Comparison of ENCODE assay signal across 28 cellular contexts in the genomic region with DNA sequence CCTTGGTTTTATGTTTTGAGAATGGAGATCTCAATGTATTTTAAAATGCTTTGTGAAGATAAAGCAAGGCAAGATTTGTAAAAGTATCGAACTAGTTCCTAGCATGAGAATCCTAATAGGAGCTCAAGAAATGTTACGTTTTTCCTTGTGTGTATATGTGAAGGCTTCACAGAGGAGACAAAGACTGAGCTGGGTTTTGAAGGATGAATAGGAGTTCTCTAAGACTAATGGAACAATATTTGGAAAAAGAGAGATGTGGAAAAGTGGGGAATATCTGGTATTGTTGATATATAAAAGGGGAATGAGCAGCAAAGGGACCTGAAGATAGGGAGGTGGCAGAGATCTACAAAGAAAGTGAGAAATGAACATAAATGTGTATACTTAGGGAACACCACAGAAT.
"Had no signal": no experiment of that assay in that cellular context is flagged by ENCODE, and none has a peak within 500 bp of the region (broad histone marks: within the 10 kb centered on the region; RNA-seq: fewer than 3 reads in every experiment).

No MANE protein-coding gene starts in this region.

- ATAC-seq: stimulated activated effector memory CD8-positive, alpha-beta T cell treated with anti-CD3 and anti-CD28 coated beads, Interleukin-12 subunit alpha, Interleukin-12 subunit beta, amount 100 ng/mL, for 72 hours; stimulated activated memory B cell treated with anti-CD40 and anti-IgM and Interleukin-4, amounts not matched to agents 10 μg/mL and 1 μg/mL and 100 μg/mL, for 72 hours; stimulated activated naive B cell treated with anti-CD40 and anti-IgM and Interleukin-4, amounts not matched to agents 10 μg/mL and 1 μg/mL and 100 μg/mL, for 72 hours; stimulated activated naive CD8-positive, alpha-beta T cell treated with anti-CD3 and anti-CD28 coated beads, Interleukin-15, amount 100 ng/mL, for 72 hours; stimulated activated naive CD8-positive, alpha-beta T cell treated with anti-CD3 and anti-CD28 coated beads, Interleukin-15, Interleukin-2, amounts not matched to agents 100 U/mL and 50 U/mL, for 24 hours; upper lobe of right lung had no signal

- DNase-seq: stimulated activated CD4-positive, alpha-beta T cell treated with anti-CD3 and anti-CD28 coated beads, Interleukin-2, amount 100 ng/mL, for 48 hours; stimulated activated CD4-positive, alpha-beta T cell treated with anti-CD3 and anti-CD28 coated beads, Interleukin-4, amount 100 ng/mL, for 1 hour; stimulated activated CD4-positive, alpha-beta T cell treated with anti-CD3 and anti-CD28 coated beads, Interleukin-4, amount 100 ng/mL, for 24 hours; stimulated activated CD4-positive, alpha-beta T cell treated with anti-CD3 and anti-CD28 coated beads, Interleukin-4, amount 100 ng/mL, for 4 hours; stimulated activated CD8-positive, alpha-beta memory T cell treated with anti-CD3 and anti-CD28 coated beads, Interleukin-4, amount 100 ng/mL, for 48 hours; stimulated activated naive B cell treated with anti-CD40 and anti-IgM and Interleukin-4, amounts not matched to agents 10 μg/mL and 1 μg/mL and 100 μg/mL, for 72 hours; stimulated activated naive CD4-positive, alpha-beta T cell; stimulated activated naive CD4-positive, alpha-beta T cell treated with Interleukin-2 at 50 U/mL for 16 hours; stimulated activated naive CD8-positive, alpha-beta T cell treated with anti-CD3 and anti-CD28 coated beads, Interleukin-15, amount 100 ng/mL, for 72 hours; stimulated activated naive CD8-positive, alpha-beta T cell treated with anti-CD3 and anti-CD28 coated beads, Interleukin-15, Interleukin-2, amounts not matched to agents 100 U/mL and 50 U/mL, for 24 hours; stomach; substantia nigra; testis; thyroid gland; tibial artery; transverse colon; trophoblast cell; upper lobe of left lung; upper lobe of right lung; uterus had no signal

- H3K9me3 Mint-ChIP-seq: stimulated activated effector memory CD8-positive, alpha-beta T cell treated with anti-CD3 and anti-CD28 coated beads, Interleukin-12 subunit alpha, Interleukin-12 subunit beta, amount 100 ng/mL, for 72 hours; stimulated activated memory B cell treated with anti-CD40 and anti-IgM and Interleukin-4, amounts not matched to agents 10 μg/mL and 1 μg/mL and 100 μg/mL, for 72 hours; stimulated activated naive B cell treated with anti-CD40 and anti-IgM and Interleukin-4, amounts not matched to agents 10 μg/mL and 1 μg/mL and 100 μg/mL, for 72 hours; stimulated activated naive CD8-positive, alpha-beta T cell treated with anti-CD3 and anti-CD28 coated beads, Interleukin-15, amount 100 ng/mL, for 72 hours; stimulated activated naive CD8-positive, alpha-beta T cell treated with anti-CD3 and anti-CD28 coated beads, Interleukin-15, Interleukin-2, amounts not matched to agents 100 ng/mL and 50 ng/mL, for 24 hours; type B pancreatic cell had no signal

- H3K27me3 ChIP-seq: stomach, testis, thyroid gland, upper lobe of left lung, uterus, vagina had no signal

- H3K36me3 ChIP-seq: stomach, suprapubic skin, thoracic aorta, thyroid gland, tibial artery, tibial nerve, transverse colon, upper lobe of left lung, upper lobe of right lung, uterus, vagina had no signal

- H3K36me3 Mint-ChIP-seq: type B pancreatic cell had no signal

- H3K27ac Mint-ChIP-seq: stimulated activated effector memory CD8-positive, alpha-beta T cell treated with anti-CD3 and anti-CD28 coated beads, Interleukin-12 subunit alpha, Interleukin-12 subunit beta, amount 100 ng/mL, for 72 hours; stimulated activated memory B cell treated with anti-CD40 and anti-IgM and Interleukin-4, amounts not matched to agents 10 μg/mL and 1 μg/mL and 100 μg/mL, for 72 hours; stimulated activated naive B cell treated with anti-CD40 and anti-IgM and Interleukin-4, amounts not matched to agents 10 μg/mL and 1 μg/mL and 100 μg/mL, for 72 hours; stimulated activated naive CD8-positive, alpha-beta T cell treated with anti-CD3 and anti-CD28 coated beads, Interleukin-15, amount 100 ng/mL, for 72 hours; stimulated activated naive CD8-positive, alpha-beta T cell treated with anti-CD3 and anti-CD28 coated beads, Interleukin-15, Interleukin-2, amounts not matched to agents 100 ng/mL and 50 ng/mL, for 24 hours; type B pancreatic cell had no signal

- H3K4me1 Mint-ChIP-seq: stimulated activated memory B cell treated with anti-CD40 and anti-IgM and Interleukin-4, amounts not matched to agents 10 μg/mL and 1 μg/mL and 100 μg/mL, for 72 hours; stimulated activated naive B cell treated with anti-CD40 and anti-IgM and Interleukin-4, amounts not matched to agents 10 μg/mL and 1 μg/mL and 100 μg/mL, for 72 hours had no signal

- H3K27ac ChIP-seq: stomach, suprapubic skin, testis, thoracic aorta, thyroid gland, tibial artery, tibial nerve, transverse colon, upper lobe of left lung, upper lobe of right lung, uterus, vagina had no signal

- H3K4me3 Mint-ChIP-seq: stimulated activated effector memory CD8-positive, alpha-beta T cell treated with anti-CD3 and anti-CD28 coated beads, Interleukin-12 subunit alpha, Interleukin-12 subunit beta, amount 100 ng/mL, for 72 hours; stimulated activated memory B cell treated with anti-CD40 and anti-IgM and Interleukin-4, amounts not matched to agents 10 μg/mL and 1 μg/mL and 100 μg/mL, for 72 hours; stimulated activated naive B cell treated with anti-CD40 and anti-IgM and Interleukin-4, amounts not matched to agents 10 μg/mL and 1 μg/mL and 100 μg/mL, for 72 hours; stimulated activated naive CD8-positive, alpha-beta T cell treated with anti-CD3 and anti-CD28 coated beads, Interleukin-15, amount 100 ng/mL, for 72 hours; stimulated activated naive CD8-positive, alpha-beta T cell treated with anti-CD3 and anti-CD28 coated beads, Interleukin-15, Interleukin-2, amounts not matched to agents 100 ng/mL and 50 ng/mL, for 24 hours; type B pancreatic cell had no signal

- H3K27me3 Mint-ChIP-seq: stimulated activated naive CD8-positive, alpha-beta T cell treated with anti-CD3 and anti-CD28 coated beads, Interleukin-15, amount 100 ng/mL, for 72 hours; stimulated activated naive CD8-positive, alpha-beta T cell treated with anti-CD3 and anti-CD28 coated beads, Interleukin-15, Interleukin-2, amounts not matched to agents 100 ng/mL and 50 ng/mL, for 24 hours had no signal

- H3K4me1 ChIP-seq: suprapubic skin, testis, thyroid gland, upper lobe of left lung, upper lobe of right lung, uterus, vagina had no signal

- H3K4me3 ChIP-seq: stomach, suprapubic skin, testis, thoracic aorta, thyroid gland, tibial artery, tibial nerve, transverse colon, upper lobe of left lung, upper lobe of right lung, uterus, vagina had no signal

- H3K9me3 ChIP-seq: stomach, suprapubic skin, testis, thoracic aorta, thyroid gland, tibial artery, tibial nerve, transverse colon, upper lobe of left lung, upper lobe of right lung, uterus, vagina had no signal
